In genomic region chr11:113728814-113729213, GRCh38 we compare ENCODE assay signal across 24 cellular contexts. TPM values are rescaled to one million over a fixed set of nuclear protein-coding genes. Genes with fewer than 3 reads are reported as not detected.
DNase-seq lines count a peak whose midpoint lies in the region; ATAC-seq and TF ChIP-seq lines count a peak whose summit lies in the region.
"Had no signal": no experiment of that assay in that cellular context is flagged by ENCODE, and none has a peak within 500 bp of the region (broad histone marks: within the 10 kb centered on the region; RNA-seq: fewer than 3 reads in every experiment).

No MANE protein-coding gene starts in this region.

- intact Hi-C loops in MCF 10A (cut with micrococcal nuclease): no loop called here
- intact Hi-C loops in breast epithelium (cut with DNase I; ENCODE audit: low total_unique reads): no loop called here
- intact Hi-C loops in head of caudate nucleus (cut with DNase I): no loop called here
- intact Hi-C loops in right cardiac atrium (cut with DNase I): loop anchor here in 1 of 4 donors (10.0 kb wide), 1 partner anchor 184 kb away; no protein-coding TSS in a partner anchor

- ATAC-seq in HG03280 (IDR thresholded peaks at IDR 0.05; ENCODE audit: unreplicated experiment) (no peak), HG03442 (IDR thresholded peaks at IDR 0.05; ENCODE audit: unreplicated experiment) (no peak), right cardiac atrium (no peak)
- ATAC-seq: activated CD4-positive, alpha-beta T cell treated with anti-CD3 and anti-CD28 coated beads for 36 hours; HCT116; left lobe of liver had no signal

- no peaks in the 10 kb centered on the region for H3K9me3 Mint-ChIP-seq in MCF 10A (ENCODE audit: unreplicated experiment)
- H3K9me3 Mint-ChIP-seq: activated naive CD8-positive, alpha-beta T cell treated with anti-CD3 and anti-CD28 coated beads, Interleukin-2, amount 10 ng/mL, durations not matched to agents 7 days and 5 days; type B pancreatic cell had no signal

- H3K4me1 Mint-ChIP-seq in MCF 10A (ENCODE audit: insufficient read depth, unreplicated experiment): peaks cover 12% of the 10 kb centered on the region
- H3K4me1 Mint-ChIP-seq: activated CD4-positive, alpha-beta T cell treated with anti-CD3 and anti-CD28 coated beads for 36 hours; activated naive CD8-positive, alpha-beta T cell treated with anti-CD3 and anti-CD28 coated beads, Interleukin-2, amount 10 ng/mL, durations not matched to agents 7 days and 5 days had no signal

- 83% methylated on average over 3 of the region's 3 CpGs for WGBS in right cardiac atrium

- BruUV-seq in MCF 10A (replicated peaks; lab: Mats Ljungman, UMichigan): no TSS peak

- no peak for TF ChIP-seq CTCF in MCF 10A (IDR thresholded peaks at IDR 0.05; ENCODE audit: unreplicated experiment)
- no peak for TF ChIP-seq CTCF in breast epithelium (IDR thresholded peaks at IDR 0.05)

- DNase-seq in MCF 10A (ENCODE audit: unreplicated experiment) (no peak), breast epithelium (ENCODE audit: low spot score in 2 of 2) (no peak), SKM-1 treated with dmso at 0.1 percent for 144 hours (lab: John Stamatoyannopoulos, UW; ENCODE audit: unreplicated experiment) (peak; percentile 39), head of caudate nucleus (peak in 37 of 42 donors; percentile 13 to 83 (median 58)), right cardiac atrium (no peak)
- no peak for DNase-seq in stimulated activated CD4-positive, alpha-beta T cell treated with anti-CD3 and anti-CD28 coated beads, Interleukin-12 subunit alpha, Interleukin-12 subunit beta, amount 100 ng/mL, for 4 hours
- DNase-seq: 8988T; activated CD4-positive, alpha-beta T cell treated with anti-CD3 and anti-CD28 coated beads for 36 hours; activated naive CD8-positive, alpha-beta T cell treated with anti-CD3 and anti-CD28 coated beads, Interleukin-2, amount 10 ng/mL, durations not matched to agents 7 days and 5 days; effector memory CD4-positive, alpha-beta T cell; NCI-H2029 treated with DMSO at 0.1 percent for 48 hours; SK-N-SH; stimulated activated CD4-positive, alpha-beta T cell treated with anti-CD3 and anti-CD28 coated beads, Interleukin-4, amount 100 ng/mL, for 24 hours; stomach; T1000 had no signal

- no peaks in the 10 kb centered on the region for H3K27me3 Mint-ChIP-seq in MCF 10A (ENCODE audit: insufficient read depth, unreplicated experiment)
- H3K27me3 Mint-ChIP-seq: activated CD4-positive, alpha-beta T cell treated with anti-CD3 and anti-CD28 coated beads for 36 hours; activated naive CD8-positive, alpha-beta T cell treated with anti-CD3 and anti-CD28 coated beads, Interleukin-2, amount 10 ng/mL, durations not matched to agents 7 days and 5 days; type B pancreatic cell had no signal

- H3K27ac Mint-ChIP-seq in MCF 10A (ENCODE audit: low read depth, unreplicated experiment): peak overlapping the region; percentile 7
- H3K27ac Mint-ChIP-seq: activated CD4-positive, alpha-beta T cell treated with anti-CD3 and anti-CD28 coated beads for 36 hours; activated naive CD8-positive, alpha-beta T cell treated with anti-CD3 and anti-CD28 coated beads, Interleukin-2, amount 10 ng/mL, durations not matched to agents 7 days and 5 days; type B pancreatic cell had no signal

- H3K27me3 ChIP-seq in breast epithelium: no peaks in the 10 kb centered on the region
- no peaks in the 10 kb centered on the region for H3K27me3 ChIP-seq in right cardiac atrium (ENCODE audit: control insufficient read depth, insufficient read depth)
- H3K27me3 ChIP-seq: stomach had no signal

- peaks cover 22% of the 10 kb centered on the region for H3K36me3 Mint-ChIP-seq in MCF 10A (ENCODE audit: insufficient read depth, unreplicated experiment)

- no peak overlapping the region for H3K4me3 Mint-ChIP-seq in MCF 10A (ENCODE audit: unreplicated experiment)
- H3K4me3 Mint-ChIP-seq: activated CD4-positive, alpha-beta T cell treated with anti-CD3 and anti-CD28 coated beads for 36 hours; activated naive CD8-positive, alpha-beta T cell treated with anti-CD3 and anti-CD28 coated beads, Interleukin-2, amount 10 ng/mL, durations not matched to agents 7 days and 5 days; type B pancreatic cell had no signal

- CTCF ChIA-PET in MCF 10A (lab: Yijun Ruan, JAX): interaction anchor here (0.6 to 6.7 kb wide), 11 partner anchors 68 to 1417 kb away, joined by 3 to 105 read pairs (median 4); no protein-coding TSS in a partner anchor

- H3K36me3 ChIP-seq in breast epithelium: no peaks in the 10 kb centered on the region

- no peaks in the 10 kb centered on the region for H3K9me3 ChIP-seq in breast epithelium
- H3K9me3 ChIP-seq in right cardiac atrium (ENCODE audit: control insufficient read depth, low read length): no peaks in the 10 kb centered on the region
- H3K9me3 ChIP-seq: SK-N-SH, stomach had no signal

- TF ChIP-seq POLR2A in breast epithelium (IDR thresholded peaks at IDR 0.05): no peak

- H3K27ac ChIP-seq in breast epithelium (no peak overlapping the region), right cardiac atrium (ENCODE audit: low read length) (no peak overlapping the region)
- H3K27ac ChIP-seq: stomach had no signal

- H3K4me1 ChIP-seq in breast epithelium: no peaks in the 10 kb centered on the region
- no peaks in the 10 kb centered on the region for H3K4me1 ChIP-seq in right cardiac atrium (ENCODE audit: control insufficient read depth, insufficient read depth, low read length)

- POLR2A ChIA-PET in MCF 10A (lab: Yijun Ruan, JAX): interaction anchor here (0.6 to 1.9 kb wide), 4 partner anchors 12 to 414 kb away, joined by 3 to 6 read pairs (median 4); partner anchors contain the start of gene TTC12

- H3K4me3 ChIP-seq in breast epithelium: no peak overlapping the region
- H3K4me3 ChIP-seq in right cardiac atrium (ENCODE audit: low read length): no peak overlapping the region
- H3K4me3 ChIP-seq: stomach had no signal

RNA-seq across cellular contexts. Expression of gene TMPRSS5, which starts 22.7 kb away (rescaled TPM):
- 0.49 and 0.83 TPM in 2 replicates for total RNA-seq in MCF 10A (2022)
- total RNA-seq in breast epithelium: 10 to 100 TPM in 1 of 3 donors, 1 to 10 TPM in 2; 1.6 to 11.3 (median 4.9) TPM
- total RNA-seq in right cardiac atrium: under 1 TPM; 0.17 to 0.65 (median 0.39) TPM
- polyA plus RNA-seq in right cardiac atrium: 1.6 TPM

RNA-seq across cellular contexts. Expression of gene ZW10, which starts 44.7 kb away (rescaled TPM):
- total RNA-seq in MCF 10A (2022) (14.7 and 14.9 TPM in 2 replicates), breast epithelium (10 to 100 TPM; 11.5 to 20.8 (median 18.7) TPM), right cardiac atrium (10 to 100 TPM in 1 of 4 donors, 1 to 10 TPM in 3; 9.1 to 10.2 (median 9.5) TPM)
- polyA plus RNA-seq in right cardiac atrium: 4.2 TPM

RNA-seq across cellular contexts. Expression of gene CLDN25, which starts 50.8 kb away (rescaled TPM):
- not detected in 2 replicates for total RNA-seq in MCF 10A (2022)
- total RNA-seq in breast epithelium: not detected
- total RNA-seq in right cardiac atrium: not detected
- polyA plus RNA-seq in right cardiac atrium: not detected
- total RNA-seq: activated CD4-positive, alpha-beta T cell treated with anti-CD3 and anti-CD28 coated beads for 36 hours; activated naive CD8-positive, alpha-beta T cell treated with anti-CD3 and anti-CD28 coated beads, Interleukin-2, amount 10 ng/mL, durations not matched to agents 7 days and 5 days; cerebellum; IMR-90; left lobe of liver; mucosa of gallbladder; RPMI7951; stomach had no signal
- polyA plus RNA-seq: IMR-90, SK-N-SH, stomach had no signal

Comparison
In these comparisons a context has a peak if more than half of its experiments do, and no peak if none do; other contexts are left out.
1. DNase-seq: peak in SKM-1 treated with dmso at 0.1 percent for 144 hours (single experiment) and head of caudate nucleus (37 of 42); none in MCF 10A (single experiment), breast epithelium (0 of 2), right cardiac atrium (0 of 3) and stimulated activated CD4-positive, alpha-beta T cell treated with anti-CD3 and anti-CD28 coated beads, Interleukin-12 subunit alpha, Interleukin-12 subunit beta, amount 100 ng/mL, for 4 hours (single experiment).